Comparison of ENCODE assay signal across 15 cellular contexts in genomic region chr5:149500922-149501582, GRCh38. TPM values are rescaled to one million over a fixed set of nuclear protein-coding genes. Genes with fewer than 3 reads are reported as not detected.
DNase-seq lines count a peak whose midpoint lies in the region; ATAC-seq, FAIRE-seq and TF ChIP-seq lines count a peak whose summit lies in the region.
"Had no signal": no experiment of that assay in that cellular context is flagged by ENCODE, and none has a peak within 500 bp of the region (broad histone marks: within the 10 kb centered on the region; RNA-seq: fewer than 3 reads in every experiment).

No MANE protein-coding gene starts in this region.

- no peak for TF ChIP-seq EP300 in GM12878 (IDR thresholded peaks at IDR 0.05; ENCODE audit: borderline replicate concordance in 1 of 2, control insufficient read depth in 1 of 2, low read depth in 2 of 2, low read length in 2 of 2)

- BruUV-seq in GM12878 (replicated peaks; lab: Mats Ljungman, UMichigan) = TSS peak; percentile 3

- no peaks in the 10 kb centered on the region for H4K20me1 ChIP-seq in GM12878 (ENCODE audit: control insufficient read depth, insufficient read depth)

- H3K27ac ChIP-seq in HEK293 (ENCODE audit: extremely low read depth, low read depth, low read length) (no peak overlapping the region), GM12878 (ENCODE audit: control insufficient read depth, insufficient read depth) (no peak overlapping the region), muscle layer of colon (ENCODE audit: low read depth, low read length) (peak overlapping the region; percentile 19)

- no peaks in the 10 kb centered on the region for H3K79me2 ChIP-seq in GM12878 (ENCODE audit: control insufficient read depth, insufficient read depth, low read length)

- H2AFZ ChIP-seq in GM12878 (ENCODE audit: control insufficient read depth, low read depth, low read length) = no peak overlapping the region

- SMC1A ChIA-PET in GM12878 (lab: Charles Lee; ENCODE audit: uncharacterized antibody, unreplicated experiment) = no interaction called here

- CTCF ChIA-PET in HEK293 (lab: Yijun Ruan, JAX) = interaction anchor here (0.6 to 1.1 kb wide), 3 partner anchors 10 to 232 kb away, joined by 3 to 6 read pairs (median 4); no protein-coding TSS in a partner anchor
- CTCF ChIA-PET in GM12878 (lab: Yijun Ruan, JAX) = no interaction called here

- peak; percentile 33 for DNase-seq in AG08396 (ENCODE audit: low spot score)
- DNase-seq in GM12878 (ENCODE audit: low read depth, low spot score) = no peak
- DNase-seq in DMS153 (lab: John Stamatoyannopoulos, UW) = no peak
- no peak for DNase-seq in epidermal melanocyte (ENCODE audit: insufficient read length, low spot score)
- no peak for DNase-seq in NCI-H69 (lab: John Stamatoyannopoulos, UW)
- DNase-seq: activated CD4-positive, CD25-positive, alpha-beta regulatory T cell; activated T-cell treated with anti-CD3 and anti-CD28 coated beads, Interleukin-2, amount 50 U/mL, for 4 hours; anterior cingulate cortex; natural killer cell; NCI-H187 treated with DMSO at 0.1 percent for 48 hours; right cardiac atrium; stimulated activated naive CD8-positive, alpha-beta T cell treated with anti-CD3 and anti-CD28 coated beads, Interleukin-15, Interleukin-2, amounts not matched to agents 100 U/mL and 50 U/mL, for 24 hours had no signal

- ATAC-seq in GM12878 = no peak
- no peak for ATAC-seq in HG03354 (IDR thresholded peaks at IDR 0.05; ENCODE audit: poor library complexity, severe bottlenecking, unreplicated experiment)
- ATAC-seq: activated T-cell treated with anti-CD3 and anti-CD28 coated beads, Interleukin-2, amount 50 U/mL, for 4 hours; natural killer cell; right cardiac atrium; stimulated activated naive CD8-positive, alpha-beta T cell treated with anti-CD3 and anti-CD28 coated beads, Interleukin-15, Interleukin-2, amounts not matched to agents 100 U/mL and 50 U/mL, for 24 hours had no signal

- H3K27me3 ChIP-seq in GM12878 (replicated peaks in 1 of 2; ENCODE audit: control insufficient read depth in 2 of 2, insufficient read depth in 2 of 2, low read length in 1 of 2) (no peaks in the 10 kb centered on the region), muscle layer of colon (ENCODE audit: control insufficient read depth in 1 of 2, insufficient read depth in 2 of 2, low read length in 2 of 2) (no peaks in the 10 kb centered on the region)

- H3K4me1 ChIP-seq in HEK293 (ENCODE audit: control insufficient read depth, insufficient read depth, low read length) = no peaks in the 10 kb centered on the region
- H3K4me1 ChIP-seq in GM12878 (ENCODE audit: control insufficient read depth, insufficient read depth, low read length) = no peaks in the 10 kb centered on the region
- peaks cover 21% of the 10 kb centered on the region for H3K4me1 ChIP-seq in muscle layer of colon (ENCODE audit: insufficient read depth, low read length)

- no peak for FAIRE-seq in GM12878 (lab: Jason Lieb, UNC)

- TF ChIP-seq RAD21 in GM12878 (IDR thresholded peaks at IDR 0.05; ENCODE audit: insufficient read depth, low read depth, low read length) = no peak

- POLR2A ChIA-PET in HEK293 (lab: Yijun Ruan, JAX) (no interaction called here), GM12878 (lab: Charles Lee) (no interaction called here)

- H3K36me3 ChIP-seq in HEK293 (ENCODE audit: control insufficient read depth in 2 of 2, insufficient read depth in 1 of 2, low read length in 2 of 2) (peaks cover 85 to 87% of the 10 kb centered on the region in 2 experiments), GM12878 (ENCODE audit: control insufficient read depth in 2 of 2, insufficient read depth in 2 of 2, low read length in 1 of 2) (peaks cover 5 to 31% of the 10 kb centered on the region in 2 experiments), muscle layer of colon (ENCODE audit: insufficient read depth, low read length) (peaks cover 64% of the 10 kb centered on the region)

- intact Hi-C loops in GM12878 (cut with micrococcal nuclease; ENCODE audit: unreplicated experiment) = no loop called here

- H3K9ac ChIP-seq in GM12878 (ENCODE audit: control insufficient read depth, insufficient read depth, low read length) (no peak overlapping the region), muscle layer of colon (ENCODE audit: low read length) (no peak overlapping the region)

- no peak for TF ChIP-seq CTCF in HEK293 (tag by site-specific recombination; IDR thresholded peaks at IDR 0.05)
- TF ChIP-seq CTCF in GM12878 (IDR thresholded peaks at IDR 0.05 in 2 of 3, conservative IDR thresholded peaks at IDR 0.05 in 1 of 3; ENCODE audit: control insufficient read depth in 2 of 3, extremely low read depth in 1 of 3, insufficient read depth in 1 of 3, low read depth in 3 of 3, low read length in 3 of 3) = no peak

- no peak overlapping the region for H3K4me2 ChIP-seq in GM12878 (ENCODE audit: control insufficient read depth, insufficient read depth)

- H3K4me3 ChIP-seq in HEK293 (ENCODE audit: low read depth, low read length) (no peak overlapping the region), GM12878 (no peak overlapping the region), muscle layer of colon (ENCODE audit: low read depth in 1 of 2, low read length in 2 of 2) (no peak overlapping the region)

- 87% methylated on average over 5 of the region's 5 CpGs for WGBS in GM12878 (ENCODE audit: insufficient coverage, insufficient replicate concordance, low lambda C conversion rate, missing lambda C conversion rate)

- RAD21 ChIA-PET in GM12878 (lab: Charles Lee; ENCODE audit: unreplicated experiment) = no interaction called here

- TF ChIP-seq POLR2A in GM12878 (IDR thresholded peaks at IDR 0.05; ENCODE audit: low read depth, low read length) = no peak

- H3K9me3 ChIP-seq in HEK293 (ENCODE audit: control insufficient read depth, insufficient read depth, low read depth, low read length) (no peaks in the 10 kb centered on the region), GM12878 (replicated peaks; ENCODE audit: control insufficient read depth, insufficient read depth, low read length) (no peaks in the 10 kb centered on the region), muscle layer of colon (ENCODE audit: low read length) (no peaks in the 10 kb centered on the region)

- in situ Hi-C loops in GM12878 (cut with MboI) = no loop called here

TF ChIP-seq in HEK293, 187 proteins besides CTCF, POLR2A, EP300 and RAD21 (continues in another document):
- no peak for TF ChIP-seq ZNF221 (tag by site-specific recombination; IDR thresholded peaks at IDR 0.05; ENCODE audit: borderline replicate concordance)
- no peak for TF ChIP-seq ZNF335 (tag by site-specific recombination; conservative IDR thresholded peaks at IDR 0.05)
- no peak for TF ChIP-seq ZSCAN30 (tag by site-specific recombination; IDR thresholded peaks at IDR 0.05)
- no peak for TF ChIP-seq IKZF3 (tag by site-specific recombination; IDR thresholded peaks at IDR 0.05)
- no peak for TF ChIP-seq ZSCAN5A (tag by site-specific recombination; IDR thresholded peaks at IDR 0.05)
- TF ChIP-seq ZBTB17 (tag by site-specific recombination; IDR thresholded peaks at IDR 0.05) = 0 out of 2 replicates have a peak, but pooled peaks have one; percentile 23

TF ChIP-seq in GM12878, 131 proteins besides CTCF, POLR2A, EP300 and RAD21 (continues in another document):
- no peak for TF ChIP-seq HCFC1 (IDR thresholded peaks at IDR 0.05; ENCODE audit: low read length)
- TF ChIP-seq HDAC6 (IDR thresholded peaks at IDR 0.05; ENCODE audit: unreplicated experiment) = no peak
- no peak for TF ChIP-seq ESRRA (IDR thresholded peaks at IDR 0.05; ENCODE audit: low read length)
- TF ChIP-seq EED (IDR thresholded peaks at IDR 0.05; ENCODE audit: low read depth) = no peak
- TF ChIP-seq CEBPB (IDR thresholded peaks at IDR 0.05; ENCODE audit: borderline replicate concordance in 1 of 2, low read depth in 2 of 2, low read length in 2 of 2) = no peak
- TF ChIP-seq TCF7 (IDR thresholded peaks at IDR 0.05; ENCODE audit: borderline replicate concordance) = no peak
- no peak for TF ChIP-seq SRF (IDR thresholded peaks at IDR 0.05; ENCODE audit: low read depth in 2 of 2, low read length in 2 of 2)

RNA-seq across cellular contexts. Expression of gene CSNK1A1, which starts 50.2 kb away (rescaled TPM):
- 312 and 318 TPM in 2 replicates for total RNA-seq in GM12878 (2013; cell fraction: nucleolus; rRNA removed)
- total RNA-seq in GM12878 (2014; rRNA removed) (146 and 155 TPM in 2 replicates), GM12878 (2014; rRNA removed; fragmentation: Illumina TruSeq; extraction: Trizol) (126 and 134 TPM in 2 replicates), GM12878 (2021) (138 and 143 TPM in 2 replicates)
- 53.0 TPM for polyA plus RNA-seq in GM12878 (2011; ENCODE audit: low read depth)
- polyA plus RNA-seq in GM12878 (2011; rRNA removed) (132 and 184 TPM in 2 replicates), GM12878 (2014; fragmentation: Illumina TruSeq; extraction: Trizol) (107 and 127 TPM in 2 replicates), GM12878 (2014; fragmentation: Nextera tagmentation; extraction: Ambion mirVana) (10 to 100 TPM; 53.3 to 62.0 TPM), GM12878 (2014; rRNA removed) (104 and 106 TPM in 2 replicates), GM12878 (2016; fragmentation: Nextera tagmentation; extraction: Ambion mirVana) (100 to 1,000 TPM; 134 to 147 TPM)
- polyA plus RNA-seq in GM12878 (2011; cell fraction: cytosol; rRNA removed) = 61.7 and 81.7 TPM in 2 replicates
- 69.8 and 72.5 TPM in 2 replicates for polyA plus RNA-seq in GM12878 (2011; cell fraction: nucleus; rRNA removed)
- 54.7 and 73.9 TPM in 2 replicates for polyA plus RNA-seq in GM12878 (2012)
- 169 and 189 TPM in 2 replicates for polyA minus RNA-seq in GM12878 (2011; rRNA and poly(A)+ RNA removed)
- 61.2 and 75.4 TPM in 2 replicates for polyA minus RNA-seq in GM12878 (2011; cell fraction: cytosol; rRNA and poly(A)+ RNA removed)
- 80.2 and 126 TPM in 2 replicates for polyA minus RNA-seq in GM12878 (2011; cell fraction: nucleus; rRNA and poly(A)+ RNA removed)
